Comparison of ENCODE assay signal across 1 cellular context in genomic region chr6:63572733-63573139, GRCh38.
TF ChIP-seq lines count a peak whose summit lies in the region.

No MANE protein-coding gene starts in this region.

TF ChIP-seq in HepG2, 621 proteins besides CTCF, POLR2A, EP300 and RAD21 (continued from another document and continues in another):
- no peak for TF ChIP-seq ZNF713 (CRISPR knock-in tag; IDR thresholded peaks at IDR 0.05)
- no peak for TF ChIP-seq ZC3H4 (CRISPR knock-in tag; IDR thresholded peaks at IDR 0.05; ENCODE audit: borderline replicate concordance)
- no peak for TF ChIP-seq FOXA1 (IDR thresholded peaks at IDR 0.05)
- no peak for TF ChIP-seq FOXA1 (CRISPR knock-in tag; IDR thresholded peaks at IDR 0.05)
- TF ChIP-seq KDM6A (CRISPR knock-in tag; IDR thresholded peaks at IDR 0.05; ENCODE audit: low read depth): no peak
- no peak for TF ChIP-seq ZNF557 (CRISPR knock-in tag; IDR thresholded peaks at IDR 0.05)
- TF ChIP-seq FOXP1 (IDR thresholded peaks at IDR 0.05): no peak
- TF ChIP-seq FOXP1 (CRISPR knock-in tag; IDR thresholded peaks at IDR 0.05): no peak
- TF ChIP-seq SETDB1 (CRISPR knock-in tag; IDR thresholded peaks at IDR 0.05; ENCODE audit: borderline replicate concordance): no peak
- no peak for TF ChIP-seq MAZ (IDR thresholded peaks at IDR 0.05; ENCODE audit: borderline replicate concordance, low read depth, low read length)
- peak; percentile 28; the same call in 1 of the 2 replicates for TF ChIP-seq MAZ (CRISPR knock-in tag; IDR thresholded peaks at IDR 0.05; ENCODE audit: low read depth)
- TF ChIP-seq ELF1 (CRISPR knock-in tag; IDR thresholded peaks at IDR 0.05): no peak
- 0 out of 2 replicates have a peak, but pooled peaks have one; percentile 0 for TF ChIP-seq ZNF891 (CRISPR knock-in tag; IDR thresholded peaks at IDR 0.05)
- no peak for TF ChIP-seq ZNF513 (CRISPR knock-in tag; conservative IDR thresholded peaks at IDR 0.05)
- no peak for TF ChIP-seq JUND (CRISPR knock-in tag; IDR thresholded peaks at IDR 0.05)
- TF ChIP-seq RNF2 (conservative IDR thresholded peaks at IDR 0.05; ENCODE audit: low read depth): no peak
- no peak for TF ChIP-seq KIAA2018 (CRISPR knock-in tag; IDR thresholded peaks at IDR 0.05; ENCODE audit: borderline replicate concordance)
- no peak for TF ChIP-seq ZNF580 (CRISPR knock-in tag; IDR thresholded peaks at IDR 0.05; ENCODE audit: borderline replicate concordance, low read depth)
- TF ChIP-seq GMEB1 (CRISPR knock-in tag; IDR thresholded peaks at IDR 0.05; ENCODE audit: borderline replicate concordance): no peak
- TF ChIP-seq ZGPAT (CRISPR knock-in tag; IDR thresholded peaks at IDR 0.05): no peak
- TF ChIP-seq FOXM1 (CRISPR knock-in tag; IDR thresholded peaks at IDR 0.05): no peak
- TF ChIP-seq CREB3 (CRISPR knock-in tag; IDR thresholded peaks at IDR 0.05): peak; percentile 20; the same call in 1 of the 2 replicates
- no peak for TF ChIP-seq SNAPC5 (CRISPR knock-in tag; IDR thresholded peaks at IDR 0.05; ENCODE audit: borderline replicate concordance)
- TF ChIP-seq THRA (CRISPR knock-in tag; IDR thresholded peaks at IDR 0.05; ENCODE audit: borderline replicate concordance): no peak
- TF ChIP-seq SP140L (CRISPR knock-in tag; IDR thresholded peaks at IDR 0.05; ENCODE audit: borderline replicate concordance): no peak
- no peak for TF ChIP-seq ZNF773 (CRISPR knock-in tag; IDR thresholded peaks at IDR 0.05; ENCODE audit: borderline replicate concordance)
- no peak for TF ChIP-seq ZNF709 (CRISPR knock-in tag; IDR thresholded peaks at IDR 0.05)
- TF ChIP-seq ZNF34 (CRISPR knock-in tag; IDR thresholded peaks at IDR 0.05; ENCODE audit: borderline replicate concordance): no peak
- peak; percentile 35; the same call in 1 of the 2 replicates for TF ChIP-seq TEF (CRISPR knock-in tag; IDR thresholded peaks at IDR 0.05)
- no peak for TF ChIP-seq DPF2 (CRISPR knock-in tag; IDR thresholded peaks at IDR 0.05; ENCODE audit: borderline replicate concordance, low read depth)
- no peak for TF ChIP-seq FOXO4 (CRISPR knock-in tag; conservative IDR thresholded peaks at IDR 0.05)
- TF ChIP-seq DRAP1 (CRISPR knock-in tag; IDR thresholded peaks at IDR 0.05): no peak
- no peak for TF ChIP-seq ZNF558 (CRISPR knock-in tag; IDR thresholded peaks at IDR 0.05; ENCODE audit: borderline replicate concordance)
- TF ChIP-seq FIP1L1 (IDR thresholded peaks at IDR 0.05; ENCODE audit: borderline replicate concordance, insufficient read depth, low read depth, low read length): 0 out of 2 replicates have a peak, but pooled peaks have one; percentile 29
- no peak for TF ChIP-seq ATF2 (CRISPR knock-in tag; IDR thresholded peaks at IDR 0.05)
- TF ChIP-seq ZNF251 (CRISPR knock-in tag; IDR thresholded peaks at IDR 0.05): no peak
- TF ChIP-seq ZNF564 (CRISPR knock-in tag; IDR thresholded peaks at IDR 0.05): 0 out of 2 replicates have a peak, but pooled peaks have one; percentile 1
